2 cellular contexts compared by ENCODE assay signal in the genomic region with DNA sequence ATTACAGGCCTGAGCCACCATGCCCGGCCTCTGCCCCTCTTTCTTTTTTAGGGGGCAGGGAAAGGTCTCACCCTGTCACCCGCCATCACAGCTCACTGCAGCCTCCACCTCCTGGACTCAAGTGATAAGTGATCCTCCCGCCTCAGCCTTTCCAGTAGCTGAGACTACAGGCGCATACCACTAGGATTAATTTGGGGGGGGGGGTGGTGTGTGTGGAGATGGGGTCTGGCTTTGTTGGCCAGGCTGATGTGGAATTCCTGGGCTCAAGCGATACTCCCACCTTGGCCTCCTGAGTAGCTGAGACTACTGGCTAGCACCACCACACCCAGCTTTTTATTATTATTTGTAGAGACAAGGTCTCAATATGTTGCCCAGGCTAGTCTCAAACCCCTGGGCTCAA.
TF ChIP-seq lines count a peak whose summit lies in the region.

No MANE protein-coding gene starts in this region.

TF ChIP-seq in HepG2, 621 proteins besides CTCF, POLR2A, EP300 and RAD21 (continues in another document):
- TF ChIP-seq MAFK (conservative IDR thresholded peaks at IDR 0.05 in 1 of 2, IDR thresholded peaks at IDR 0.05 in 1 of 2; ENCODE audit: low read length in 2 of 2), result no peak
- TF ChIP-seq POLR2AphosphoS5 (IDR thresholded peaks at IDR 0.05; ENCODE audit: low read depth, low read length), result peak; percentile 24; the same call in 1 of the 2 replicates
- TF ChIP-seq, protein P1, sequence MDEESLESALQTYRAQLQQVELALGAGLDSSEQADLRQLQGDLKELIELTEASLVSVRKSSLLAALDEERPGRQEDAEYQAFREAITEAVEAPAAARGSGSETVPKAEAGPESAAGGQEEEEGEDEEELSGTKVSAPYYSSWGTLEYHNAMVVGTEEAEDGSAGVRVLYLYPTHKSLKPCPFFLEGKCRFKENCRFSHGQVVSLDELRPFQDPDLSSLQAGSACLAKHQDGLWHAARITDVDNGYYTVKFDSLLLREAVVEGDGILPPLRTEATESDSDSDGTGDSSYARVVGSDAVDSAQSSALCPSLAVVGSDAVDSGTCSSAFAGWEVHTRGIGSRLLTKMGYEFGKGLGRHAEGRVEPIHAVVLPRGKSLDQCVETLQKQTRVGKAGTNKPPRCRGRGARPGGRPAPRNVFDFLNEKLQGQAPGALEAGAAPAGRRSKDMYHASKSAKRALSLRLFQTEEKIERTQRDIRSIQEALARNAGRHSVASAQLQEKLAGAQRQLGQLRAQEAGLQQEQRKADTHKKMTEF (CRISPR knock-in tag; IDR thresholded peaks at IDR 0.05), result 0 out of 2 replicates have a peak, but pooled peaks have one; percentile 24
- TF ChIP-seq YY1 (IDR thresholded peaks at IDR 0.05; ENCODE audit: insufficient read depth, insufficient replicate concordance, low read depth, low read length), result peak; percentile 15
- TF ChIP-seq, protein P2, sequence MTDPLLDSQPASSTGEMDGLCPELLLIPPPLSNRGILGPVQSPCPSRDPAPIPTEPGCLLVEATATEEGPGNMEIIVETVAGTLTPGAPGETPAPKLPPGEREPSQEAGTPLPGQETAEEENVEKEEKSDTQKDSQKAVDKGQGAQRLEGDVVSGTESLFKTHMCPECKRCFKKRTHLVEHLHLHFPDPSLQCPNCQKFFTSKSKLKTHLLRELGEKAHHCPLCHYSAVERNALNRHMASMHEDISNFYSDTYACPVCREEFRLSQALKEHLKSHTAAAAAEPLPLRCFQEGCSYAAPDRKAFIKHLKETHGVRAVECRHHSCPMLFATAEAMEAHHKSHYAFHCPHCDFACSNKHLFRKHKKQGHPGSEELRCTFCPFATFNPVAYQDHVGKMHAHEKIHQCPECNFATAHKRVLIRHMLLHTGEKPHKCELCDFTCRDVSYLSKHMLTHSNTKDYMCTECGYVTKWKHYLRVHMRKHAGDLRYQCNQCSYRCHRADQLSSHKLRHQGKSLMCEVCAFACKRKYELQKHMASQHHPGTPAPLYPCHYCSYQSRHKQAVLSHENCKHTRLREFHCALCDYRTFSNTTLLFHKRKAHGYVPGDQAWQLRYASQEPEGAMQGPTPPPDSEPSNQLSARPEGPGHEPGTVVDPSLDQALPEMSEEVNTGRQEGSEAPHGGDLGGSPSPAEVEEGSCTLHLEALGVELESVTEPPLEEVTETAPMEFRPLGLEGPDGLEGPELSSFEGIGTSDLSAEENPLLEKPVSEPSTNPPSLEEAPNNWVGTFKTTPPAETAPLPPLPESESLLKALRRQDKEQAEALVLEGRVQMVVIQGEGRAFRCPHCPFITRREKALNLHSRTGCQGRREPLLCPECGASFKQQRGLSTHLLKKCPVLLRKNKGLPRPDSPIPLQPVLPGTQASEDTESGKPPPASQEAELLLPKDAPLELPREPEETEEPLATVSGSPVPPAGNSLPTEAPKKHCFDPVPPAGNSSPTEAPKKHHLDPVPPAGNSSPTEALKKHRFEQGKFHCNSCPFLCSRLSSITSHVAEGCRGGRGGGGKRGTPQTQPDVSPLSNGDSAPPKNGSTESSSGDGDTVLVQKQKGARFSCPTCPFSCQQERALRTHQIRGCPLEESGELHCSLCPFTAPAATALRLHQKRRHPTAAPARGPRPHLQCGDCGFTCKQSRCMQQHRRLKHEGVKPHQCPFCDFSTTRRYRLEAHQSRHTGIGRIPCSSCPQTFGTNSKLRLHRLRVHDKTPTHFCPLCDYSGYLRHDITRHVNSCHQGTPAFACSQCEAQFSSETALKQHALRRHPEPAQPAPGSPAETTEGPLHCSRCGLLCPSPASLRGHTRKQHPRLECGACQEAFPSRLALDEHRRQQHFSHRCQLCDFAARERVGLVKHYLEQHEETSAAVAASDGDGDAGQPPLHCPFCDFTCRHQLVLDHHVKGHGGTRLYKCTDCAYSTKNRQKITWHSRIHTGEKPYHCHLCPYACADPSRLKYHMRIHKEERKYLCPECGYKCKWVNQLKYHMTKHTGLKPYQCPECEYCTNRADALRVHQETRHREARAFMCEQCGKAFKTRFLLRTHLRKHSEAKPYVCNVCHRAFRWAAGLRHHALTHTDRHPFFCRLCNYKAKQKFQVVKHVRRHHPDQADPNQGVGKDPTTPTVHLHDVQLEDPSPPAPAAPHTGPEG (CRISPR knock-in tag; IDR thresholded peaks at IDR 0.05), result no peak
- TF ChIP-seq ZBTB20 (CRISPR knock-in tag; IDR thresholded peaks at IDR 0.05; ENCODE audit: borderline replicate concordance, low read depth), result no peak
- TF ChIP-seq ZNF317 (CRISPR knock-in tag; IDR thresholded peaks at IDR 0.05), result no peak
- peak; percentile 68; the same call in 1 of the 2 replicates for TF ChIP-seq PAF1 (CRISPR knock-in tag; IDR thresholded peaks at IDR 0.05)
- TF ChIP-seq WIZ (CRISPR knock-in tag; IDR thresholded peaks at IDR 0.05), result no peak
- no peak for TF ChIP-seq CENPT (CRISPR knock-in tag; IDR thresholded peaks at IDR 0.05; ENCODE audit: low read depth)
- no peak for TF ChIP-seq ZNF614 (CRISPR knock-in tag; IDR thresholded peaks at IDR 0.05; ENCODE audit: borderline replicate concordance)
- TF ChIP-seq, protein P3, sequence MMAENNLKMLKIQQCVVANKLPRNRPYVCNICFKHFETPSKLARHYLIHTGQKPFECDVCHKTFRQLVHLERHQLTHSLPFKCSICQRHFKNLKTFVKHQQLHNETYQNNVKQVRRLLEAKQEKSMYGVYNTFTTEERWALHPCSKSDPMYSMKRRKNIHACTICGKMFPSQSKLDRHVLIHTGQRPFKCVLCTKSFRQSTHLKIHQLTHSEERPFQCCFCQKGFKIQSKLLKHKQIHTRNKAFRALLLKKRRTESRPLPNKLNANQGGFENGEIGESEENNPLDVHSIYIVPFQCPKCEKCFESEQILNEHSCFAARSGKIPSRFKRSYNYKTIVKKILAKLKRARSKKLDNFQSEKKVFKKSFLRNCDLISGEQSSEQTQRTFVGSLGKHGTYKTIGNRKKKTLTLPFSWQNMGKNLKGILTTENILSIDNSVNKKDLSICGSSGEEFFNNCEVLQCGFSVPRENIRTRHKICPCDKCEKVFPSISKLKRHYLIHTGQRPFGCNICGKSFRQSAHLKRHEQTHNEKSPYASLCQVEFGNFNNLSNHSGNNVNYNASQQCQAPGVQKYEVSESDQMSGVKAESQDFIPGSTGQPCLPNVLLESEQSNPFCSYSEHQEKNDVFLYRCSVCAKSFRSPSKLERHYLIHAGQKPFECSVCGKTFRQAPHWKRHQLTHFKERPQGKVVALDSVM (CRISPR knock-in tag; IDR thresholded peaks at IDR 0.05), result peak; percentile 71
- no peak for TF ChIP-seq ZNF343 (CRISPR knock-in tag; IDR thresholded peaks at IDR 0.05)
- TF ChIP-seq REPIN1 (CRISPR knock-in tag; IDR thresholded peaks at IDR 0.05; ENCODE audit: borderline replicate concordance, low read depth), result no peak
- TF ChIP-seq ZNF121 (CRISPR knock-in tag; IDR thresholded peaks at IDR 0.05), result peak; percentile 85
- TF ChIP-seq POLR2G (IDR thresholded peaks at IDR 0.05; ENCODE audit: low read depth, low read length), result peak; percentile 45; the same call in 1 of the 2 replicates
- TF ChIP-seq ZC3H13 (CRISPR knock-in tag; IDR thresholded peaks at IDR 0.05), result peak; percentile 75; the same call in 1 of the 2 replicates

TF ChIP-seq in liver, 16 proteins besides CTCF, POLR2A, EP300 and RAD21:
- TF ChIP-seq, protein P4, sequence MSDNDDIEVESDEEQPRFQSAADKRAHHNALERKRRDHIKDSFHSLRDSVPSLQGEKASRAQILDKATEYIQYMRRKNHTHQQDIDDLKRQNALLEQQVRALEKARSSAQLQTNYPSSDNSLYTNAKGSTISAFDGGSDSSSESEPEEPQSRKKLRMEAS (IDR thresholded peaks at IDR 0.05), result no peak
- TF ChIP-seq, protein P5, sequence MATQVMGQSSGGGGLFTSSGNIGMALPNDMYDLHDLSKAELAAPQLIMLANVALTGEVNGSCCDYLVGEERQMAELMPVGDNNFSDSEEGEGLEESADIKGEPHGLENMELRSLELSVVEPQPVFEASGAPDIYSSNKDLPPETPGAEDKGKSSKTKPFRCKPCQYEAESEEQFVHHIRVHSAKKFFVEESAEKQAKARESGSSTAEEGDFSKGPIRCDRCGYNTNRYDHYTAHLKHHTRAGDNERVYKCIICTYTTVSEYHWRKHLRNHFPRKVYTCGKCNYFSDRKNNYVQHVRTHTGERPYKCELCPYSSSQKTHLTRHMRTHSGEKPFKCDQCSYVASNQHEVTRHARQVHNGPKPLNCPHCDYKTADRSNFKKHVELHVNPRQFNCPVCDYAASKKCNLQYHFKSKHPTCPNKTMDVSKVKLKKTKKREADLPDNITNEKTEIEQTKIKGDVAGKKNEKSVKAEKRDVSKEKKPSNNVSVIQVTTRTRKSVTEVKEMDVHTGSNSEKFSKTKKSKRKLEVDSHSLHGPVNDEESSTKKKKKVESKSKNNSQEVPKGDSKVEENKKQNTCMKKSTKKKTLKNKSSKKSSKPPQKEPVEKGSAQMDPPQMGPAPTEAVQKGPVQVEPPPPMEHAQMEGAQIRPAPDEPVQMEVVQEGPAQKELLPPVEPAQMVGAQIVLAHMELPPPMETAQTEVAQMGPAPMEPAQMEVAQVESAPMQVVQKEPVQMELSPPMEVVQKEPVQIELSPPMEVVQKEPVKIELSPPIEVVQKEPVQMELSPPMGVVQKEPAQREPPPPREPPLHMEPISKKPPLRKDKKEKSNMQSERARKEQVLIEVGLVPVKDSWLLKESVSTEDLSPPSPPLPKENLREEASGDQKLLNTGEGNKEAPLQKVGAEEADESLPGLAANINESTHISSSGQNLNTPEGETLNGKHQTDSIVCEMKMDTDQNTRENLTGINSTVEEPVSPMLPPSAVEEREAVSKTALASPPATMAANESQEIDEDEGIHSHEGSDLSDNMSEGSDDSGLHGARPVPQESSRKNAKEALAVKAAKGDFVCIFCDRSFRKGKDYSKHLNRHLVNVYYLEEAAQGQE (IDR thresholded peaks at IDR 0.05), result no peak
- TF ChIP-seq EGR1 (IDR thresholded peaks at IDR 0.05; ENCODE audit: low read depth in 2 of 2), result no peak
- TF ChIP-seq FOXA2 (IDR thresholded peaks at IDR 0.05), result no peak
- no peak for TF ChIP-seq GABPA (IDR thresholded peaks at IDR 0.05 in 1 of 2, conservative IDR thresholded peaks at IDR 0.05 in 1 of 2)
- TF ChIP-seq, protein P6, sequence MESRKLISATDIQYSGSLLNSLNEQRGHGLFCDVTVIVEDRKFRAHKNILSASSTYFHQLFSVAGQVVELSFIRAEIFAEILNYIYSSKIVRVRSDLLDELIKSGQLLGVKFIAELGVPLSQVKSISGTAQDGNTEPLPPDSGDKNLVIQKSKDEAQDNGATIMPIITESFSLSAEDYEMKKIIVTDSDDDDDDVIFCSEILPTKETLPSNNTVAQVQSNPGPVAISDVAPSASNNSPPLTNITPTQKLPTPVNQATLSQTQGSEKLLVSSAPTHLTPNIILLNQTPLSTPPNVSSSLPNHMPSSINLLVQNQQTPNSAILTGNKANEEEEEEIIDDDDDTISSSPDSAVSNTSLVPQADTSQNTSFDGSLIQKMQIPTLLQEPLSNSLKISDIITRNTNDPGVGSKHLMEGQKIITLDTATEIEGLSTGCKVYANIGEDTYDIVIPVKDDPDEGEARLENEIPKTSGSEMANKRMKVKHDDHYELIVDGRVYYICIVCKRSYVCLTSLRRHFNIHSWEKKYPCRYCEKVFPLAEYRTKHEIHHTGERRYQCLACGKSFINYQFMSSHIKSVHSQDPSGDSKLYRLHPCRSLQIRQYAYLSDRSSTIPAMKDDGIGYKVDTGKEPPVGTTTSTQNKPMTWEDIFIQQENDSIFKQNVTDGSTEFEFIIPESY (IDR thresholded peaks at IDR 0.05), result no peak
- no peak for TF ChIP-seq HNF4G (IDR thresholded peaks at IDR 0.05)
